Comparison of ENCODE assay signal across 8 cellular contexts in genomic region chr17:41308251-41308917, GRCh38. TPM values are rescaled to one million over a fixed set of nuclear protein-coding genes. Genes with fewer than 3 reads are reported as not detected.
DNase-seq lines count a peak whose midpoint lies in the region; TF ChIP-seq lines count a peak whose summit lies in the region.

No MANE protein-coding gene starts in this region.

- H4K20me1 ChIP-seq in Karpas-422 (ENCODE audit: insufficient read depth, low read depth, low read length), result no peaks in the 10 kb centered on the region

- H3K4me1 Mint-ChIP-seq in activated CD4-positive, alpha-beta memory T cell treated with anti-CD3 and anti-CD28 coated beads for 36 hours (ENCODE audit: low read depth), result peaks cover 46% of the 10 kb centered on the region
- H3K4me1 Mint-ChIP-seq in osteocyte (ENCODE audit: unreplicated experiment), result peaks cover 14% of the 10 kb centered on the region

- CTCF ChIA-PET in activated CD4-positive, alpha-beta memory T cell treated with anti-CD3 and anti-CD28 coated beads for 36 hours (lab: Charles Lee), result interaction anchor here (0.9 to 1.8 kb wide), 5 partner anchors 14 to 402 kb away, joined by 3 to 18 read pairs (median 4); no protein-coding TSS in a partner anchor

- no peaks in the 10 kb centered on the region for H3K36me3 Mint-ChIP-seq in activated CD4-positive, alpha-beta memory T cell treated with anti-CD3 and anti-CD28 coated beads for 36 hours
- H3K36me3 Mint-ChIP-seq in osteocyte (ENCODE audit: unreplicated experiment), result no peaks in the 10 kb centered on the region

- peak overlapping the region; percentile 55 for H3K4me3 Mint-ChIP-seq in activated CD4-positive, alpha-beta memory T cell treated with anti-CD3 and anti-CD28 coated beads for 36 hours
- no peak overlapping the region for H3K4me3 Mint-ChIP-seq in osteocyte (ENCODE audit: unreplicated experiment)

- H3K9me3 ChIP-seq in Karpas-422 (ENCODE audit: low read length) (no peaks in the 10 kb centered on the region), colonic mucosa (no peaks in the 10 kb centered on the region), uterus (no peaks in the 10 kb centered on the region)

- POLR2A ChIA-PET in activated CD4-positive, alpha-beta memory T cell treated with anti-CD3 and anti-CD28 coated beads for 36 hours (lab: Charles Lee), result no interaction called here

- H3K79me2 ChIP-seq in Karpas-422 (ENCODE audit: low read length), result no peaks in the 10 kb centered on the region

- TF ChIP-seq CTCF in colonic mucosa (IDR thresholded peaks at IDR 0.05) (no peak), uterus (IDR thresholded peaks at IDR 0.05) (no peak), osteocyte (IDR thresholded peaks at IDR 0.05) (no peak)

- H3K9me3 Mint-ChIP-seq in activated CD4-positive, alpha-beta memory T cell treated with anti-CD3 and anti-CD28 coated beads for 36 hours, result no peaks in the 10 kb centered on the region
- H3K9me3 Mint-ChIP-seq in osteocyte (ENCODE audit: unreplicated experiment), result no peaks in the 10 kb centered on the region

- H3K27ac ChIP-seq in Karpas-422 (ENCODE audit: low read length), result no peak overlapping the region
- no peak overlapping the region for H3K27ac ChIP-seq in colonic mucosa
- no peak overlapping the region for H3K27ac ChIP-seq in uterus

- H3K4me1 ChIP-seq in Karpas-422 (ENCODE audit: low read length) (peaks cover 3% of the 10 kb centered on the region; the same call in 1 of the 2 replicates), colonic mucosa (no peaks in the 10 kb centered on the region), uterus (no peaks in the 10 kb centered on the region)

- no peaks in the 10 kb centered on the region for H3K36me3 ChIP-seq in Karpas-422 (ENCODE audit: insufficient read depth, low read length)
- H3K36me3 ChIP-seq in colonic mucosa, result no peaks in the 10 kb centered on the region
- no peaks in the 10 kb centered on the region for H3K36me3 ChIP-seq in uterus

- no peak overlapping the region for H3K4me2 ChIP-seq in Karpas-422 (ENCODE audit: low read depth, low read length, poor library complexity, severe bottlenecking)

- peak overlapping the region; percentile 82 for H3K27ac Mint-ChIP-seq in activated CD4-positive, alpha-beta memory T cell treated with anti-CD3 and anti-CD28 coated beads for 36 hours
- no peak overlapping the region for H3K27ac Mint-ChIP-seq in osteocyte (ENCODE audit: unreplicated experiment)

- no peaks in the 10 kb centered on the region for H3K27me3 Mint-ChIP-seq in activated CD4-positive, alpha-beta memory T cell treated with anti-CD3 and anti-CD28 coated beads for 36 hours
- H3K27me3 Mint-ChIP-seq in osteocyte (ENCODE audit: unreplicated experiment), result no peaks in the 10 kb centered on the region

- H3K4me3 ChIP-seq in Karpas-422 (ENCODE audit: low read length) (no peak overlapping the region), colonic mucosa (no peak overlapping the region), uterus (no peak overlapping the region)

- no peak overlapping the region for H3K9ac ChIP-seq in Karpas-422 (ENCODE audit: low read length)
- no peak overlapping the region for H3K9ac ChIP-seq in colonic mucosa (ENCODE audit: low read depth in 2 of 2, low read length in 2 of 2)

- H3K27me3 ChIP-seq in Karpas-422 (ENCODE audit: low read length), result no peaks in the 10 kb centered on the region
- no peaks in the 10 kb centered on the region for H3K27me3 ChIP-seq in colonic mucosa
- no peaks in the 10 kb centered on the region for H3K27me3 ChIP-seq in uterus

- no peaks in the 10 kb centered on the region for H3K9me2 ChIP-seq in Karpas-422 (replicated peaks; ENCODE audit: insufficient read depth, low read length)

- peak; percentile 44 for DNase-seq in CD1c-positive myeloid dendritic cell (ENCODE audit: extremely low spot score)
- peak; percentile 43 for DNase-seq in Karpas-422
- DNase-seq in activated CD4-positive, alpha-beta memory T cell treated with anti-CD3 and anti-CD28 coated beads for 36 hours, result peak; percentile 80
- DNase-seq in germinal center (ENCODE audit: low spot score), result peak; percentile 81
- peak; percentile 41 to 51 for DNase-seq in stimulated activated CD4-positive, alpha-beta T cell treated with anti-CD3 and anti-CD28 coated beads, Interleukin-2, amount 100 ng/mL, for 24 hours
- DNase-seq in colonic mucosa, result no peak
- DNase-seq in uterus, result no peak
- no peak for DNase-seq in osteocyte (ENCODE audit: extremely low spot score, unreplicated experiment)

- intact Hi-C loops in activated CD4-positive, alpha-beta memory T cell treated with anti-CD3 and anti-CD28 coated beads for 36 hours (cut with micrococcal nuclease), result loop anchor here (2.0 kb wide), 2 partner anchors 14 to 30 kb away; no protein-coding TSS in a partner anchor
- intact Hi-C loops in colonic mucosa (cut with DNase I) (no loop called here), uterus (cut with DNase I; ENCODE audit: low total_unique reads) (no loop called here)

- TF ChIP-seq POLR2A in uterus (IDR thresholded peaks at IDR 0.05), result no peak

- H2AFZ ChIP-seq in Karpas-422 (ENCODE audit: low read length), result no peak overlapping the region

RNA-seq across cellular contexts. Expression of gene KRTAP16-1, which starts 0.7 kb away (rescaled TPM):
- total RNA-seq in Karpas-422 (2014; rRNA removed; shearing (Covaris generic); ENCODE audit: low replicate concordance), result not detected in 2 replicates
- not detected for total RNA-seq in activated CD4-positive, alpha-beta memory T cell treated with anti-CD3 and anti-CD28 coated beads for 36 hours
- total RNA-seq in colonic mucosa (not detected), uterus (not detected), osteocyte (not detected in 2 replicates)

RNA-seq across cellular contexts. Expression of gene KRTAP29-1, which starts 5.7 kb away (rescaled TPM):
- not detected in 2 replicates for total RNA-seq in Karpas-422 (2014; rRNA removed; shearing (Covaris generic); ENCODE audit: low replicate concordance)
- total RNA-seq in activated CD4-positive, alpha-beta memory T cell treated with anti-CD3 and anti-CD28 coated beads for 36 hours, result not detected
- total RNA-seq in colonic mucosa, result not detected
- total RNA-seq in uterus, result not detected
- total RNA-seq in osteocyte, result not detected in 2 replicates

RNA-seq across cellular contexts. Expression of gene KRTAP17-1, which starts 7.1 kb away (rescaled TPM):
- 1.6 TPM in 1 of 2 replicates, not detected in the other for total RNA-seq in Karpas-422 (2014; rRNA removed; shearing (Covaris generic); ENCODE audit: low replicate concordance)
- not detected for total RNA-seq in activated CD4-positive, alpha-beta memory T cell treated with anti-CD3 and anti-CD28 coated beads for 36 hours
- total RNA-seq in colonic mucosa (not detected), uterus (not detected), osteocyte (not detected in 2 replicates)

RNA-seq across cellular contexts. Expression of gene KRTAP9-7, which starts 32.9 kb away (rescaled TPM):
- not detected in 2 replicates for total RNA-seq in Karpas-422 (2014; rRNA removed; shearing (Covaris generic); ENCODE audit: low replicate concordance)
- not detected for total RNA-seq in activated CD4-positive, alpha-beta memory T cell treated with anti-CD3 and anti-CD28 coated beads for 36 hours
- total RNA-seq in colonic mucosa (not detected), uterus (not detected), osteocyte (not detected in 2 replicates)

RNA-seq across cellular contexts. Expression of gene KRT33A, which starts 42.2 kb away (rescaled TPM):
- total RNA-seq in Karpas-422 (2014; rRNA removed; shearing (Covaris generic); ENCODE audit: low replicate concordance), result not detected in 2 replicates
- total RNA-seq in activated CD4-positive, alpha-beta memory T cell treated with anti-CD3 and anti-CD28 coated beads for 36 hours, result not detected
- total RNA-seq in colonic mucosa, result not detected
- total RNA-seq in uterus, result not detected
- not detected in 2 replicates for total RNA-seq in osteocyte

Comparison
In these comparisons a context has a peak if more than half of its experiments do, and no peak if none do; other contexts are left out.
1. DNase-seq: peak in CD1c-positive myeloid dendritic cell (single experiment), Karpas-422 (single experiment), activated CD4-positive, alpha-beta memory T cell treated with anti-CD3 and anti-CD28 coated beads for 36 hours (single experiment), germinal center (single experiment) and stimulated activated CD4-positive, alpha-beta T cell treated with anti-CD3 and anti-CD28 coated beads, Interleukin-2, amount 100 ng/mL, for 24 hours (2 of 2); none in colonic mucosa (single experiment), uterus (0 of 2) and osteocyte (single experiment).